ENCODE assay signal across 31 cellular contexts in genomic region chr1:96834986-96835385, GRCh38.
"Had no signal": no experiment of that assay in that cellular context is flagged by ENCODE, and none has a peak within 500 bp of the region (broad histone marks: within the 10 kb centered on the region; RNA-seq: fewer than 3 reads in every experiment).

No MANE protein-coding gene starts in this region.

- H3K4me3 ChIP-seq: ascending aorta, cardiac muscle cell had no signal

- H3K27me3 ChIP-seq: ascending aorta, cardiac muscle cell had no signal

- FAIRE-seq: bronchial epithelial cell, TTC549 had no signal

- H3K27ac ChIP-seq: ascending aorta, cardiac muscle cell, VCaP had no signal

- H3K9me3 ChIP-seq: ascending aorta had no signal

- ATAC-seq: activated CD8-positive, alpha-beta T cell treated with anti-CD3 and anti-CD28 coated beads for 36 hours; activated naive CD8-positive, alpha-beta T cell treated with anti-CD3 and anti-CD28 coated beads, Interleukin-2, amount 50 U/mL, for 24 hours; activated T-cell treated with anti-CD3 and anti-CD28 coated beads, Interleukin-2, amount 50 U/mL, for 4 hours; activated T-cell treated with anti-CD3 and anti-CD28 coated beads, Interleukin-2, amount 50 U/mL, for 72 hours; activated T-helper 17 cell treated with anti-CD3 and anti-CD28 coated beads, Interleukin-2, amount 50 U/mL, for 72 hours had no signal

- H3K36me3 ChIP-seq: ascending aorta, cardiac muscle cell had no signal

- H3K4me1 ChIP-seq: ascending aorta had no signal

- DNase-seq: activated B cell treated with CpG ODN at 0.5 μM for 24 hours; activated CD4-positive, alpha-beta memory T cell treated with anti-CD3 and anti-CD28 coated beads for 36 hours; activated CD4-positive, alpha-beta T cell treated with anti-CD3 and anti-CD28 coated beads for 4 hours; activated CD4-positive, alpha-beta T cell treated with anti-CD3 and anti-CD28 coated beads, Interleukin-2, amount 10 ng/mL, durations not matched to agents 24 days and 14 days; activated CD4-positive, alpha-beta T cell treated with anti-CD3 and anti-CD28 coated beads, Interleukin-2, amount 50 U/mL, for 1 hour; activated CD4-positive, alpha-beta T cell treated with anti-CD3 and anti-CD28 coated beads, Interleukin-2, amount 50 U/mL, for 4 hours; activated CD4-positive, CD25-positive, alpha-beta regulatory T cell treated with anti-CD3 and anti-CD28 coated beads, Interleukin-2, amount 50 U/mL, for 72 hours; activated CD8-positive, alpha-beta memory T cell treated with anti-CD3 and anti-CD28 coated beads, Interleukin-2, amount 50 U/mL, for 4 hours; activated CD8-positive, alpha-beta T cell treated with anti-CD3 and anti-CD28 coated beads for 36 hours; activated effector memory CD4-positive, alpha-beta T cell treated with anti-CD3 and anti-CD28 coated beads, Interleukin-2, amount 50 U/mL, for 16 hours; activated gamma-delta T cell treated with Interleukin-2 at 50 U/mL for 16 hours; activated naive CD4-positive, alpha-beta T cell; activated naive CD4-positive, alpha-beta T cell treated with anti-CD3 and anti-CD28 coated beads for 36 hours; activated naive CD8-positive, alpha-beta T cell treated with anti-CD3 and anti-CD28 coated beads, Interleukin-2, amount 10 ng/mL, durations not matched to agents 7 days and 5 days; activated naive CD8-positive, alpha-beta T cell treated with anti-CD3 and anti-CD28 coated beads, Interleukin-2, amount 50 U/mL, for 24 hours; activated T-cell treated with anti-CD3 and anti-CD28 coated beads for 4 hours; activated T-cell treated with anti-CD3 and anti-CD28 coated beads, Interleukin-2, amount 50 U/mL, for 1 hour; activated T-cell treated with anti-CD3 and anti-CD28 coated beads, Interleukin-2, amount 50 U/mL, for 4 hours; activated T-cell treated with anti-CD3 and anti-CD28 coated beads, Interleukin-2, amount 50 U/mL, for 72 hours; amygdala; anterior cingulate cortex; caudate nucleus; T-helper 1 cell; T-helper 2 cell; T-helper 9 cell had no signal
